In the genomic region with DNA sequence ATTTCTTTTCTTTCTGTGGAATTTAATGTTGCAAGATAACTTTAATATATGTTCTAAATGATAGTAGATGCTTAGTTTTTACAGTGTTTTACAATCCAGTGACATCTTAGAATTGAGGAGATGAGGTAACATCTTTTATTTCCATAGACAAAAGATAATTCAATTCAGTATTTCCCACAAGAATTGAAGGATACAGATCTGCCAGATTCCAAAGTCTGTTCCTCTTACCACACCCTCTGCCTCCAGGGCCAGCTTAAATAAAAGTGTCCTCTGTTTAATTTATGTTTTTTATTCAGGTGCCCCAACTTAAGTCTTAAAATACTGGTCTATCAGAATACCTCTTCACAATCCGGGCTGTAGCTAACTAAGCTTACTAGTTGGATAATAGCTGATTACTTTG, we compare ENCODE assay signal across 20 cellular contexts. TPM values are rescaled to one million over a fixed set of nuclear protein-coding genes. Genes with fewer than 3 reads are reported as not detected.
DNase-seq lines count a peak whose midpoint lies in the region; ATAC-seq, FAIRE-seq and TF ChIP-seq lines count a peak whose summit lies in the region.
"Had no signal": no experiment of that assay in that cellular context is flagged by ENCODE, and none has a peak within 500 bp of the region (broad histone marks: within the 10 kb centered on the region; RNA-seq: fewer than 3 reads in every experiment).

No MANE protein-coding gene starts in this region.

- FAIRE-seq in K562 (lab: Jason Lieb, UNC): no peak
- FAIRE-seq: kidney had no signal

- H3K4me1 ChIP-seq in K562 (replicated peaks in 1 of 2; ENCODE audit: control insufficient read depth in 2 of 2, insufficient read depth in 2 of 2, low read length in 2 of 2) (peaks cover 12 to 13% of the 10 kb centered on the region in 2 experiments), neutrophil (ENCODE audit: control insufficient read depth in 1 of 2, insufficient read depth in 1 of 2, low read depth in 1 of 2, low read length in 1 of 2) (peaks cover 77 to 83% of the 10 kb centered on the region in 2 experiments)

- H3K4me1 Mint-ChIP-seq in activated T-cell treated with anti-CD3 and anti-CD28 coated beads, Interleukin-2, amount 50 U/mL, for 72 hours (ENCODE audit: low read depth): peaks cover 87% of the 10 kb centered on the region
- H3K4me1 Mint-ChIP-seq in IgD-negative memory B cell: peaks cover 56 to 70% (median 64%) of the 10 kb centered on the region in 3 donors

- in situ Hi-C loops in K562 (cut with MboI): no loop called here

- peaks cover 0 to 6% of the 10 kb centered on the region in 2 donors for H3K36me3 Mint-ChIP-seq in activated T-cell treated with anti-CD3 and anti-CD28 coated beads, Interleukin-2, amount 50 U/mL, for 72 hours (ENCODE audit: insufficient read depth in 2 of 2)
- H3K36me3 Mint-ChIP-seq in IgD-negative memory B cell: peaks cover 3% of the 10 kb centered on the region

- no peaks in the 10 kb centered on the region for H3K9me3 Mint-ChIP-seq in activated T-cell treated with anti-CD3 and anti-CD28 coated beads, Interleukin-2, amount 50 U/mL, for 72 hours
- peaks cover 0 to 2% (median 0%) of the 10 kb centered on the region in 3 donors for H3K9me3 Mint-ChIP-seq in IgD-negative memory B cell

- peaks cover 98% of the 10 kb centered on the region for H3K79me2 ChIP-seq in K562 (ENCODE audit: control insufficient read depth, insufficient read depth, low read length)

- intact Hi-C loops in K562 (cut with micrococcal nuclease): no loop called here

- POLR2A ChIA-PET in K562 (lab: Yijun Ruan, JAX): interaction anchor here (0.6 to 1.2 kb wide), 2 partner anchors 26 to 123 kb away, joined by 3 to 4 read pairs; no protein-coding TSS in a partner anchor

- no peak overlapping the region for H3K9ac ChIP-seq in K562 (ENCODE audit: insufficient read depth in 1 of 2, low read depth in 2 of 2, low read length in 2 of 2)
- H3K9ac ChIP-seq: neural progenitor cell had no signal

- no peak overlapping the region for H3K27ac ChIP-seq in K562 (ENCODE audit: extremely low read depth, low read depth, low read length)
- H3K27ac ChIP-seq in neutrophil: peak overlapping the region; percentile 74
- H3K27ac ChIP-seq: neural progenitor cell, upper lobe of left lung had no signal

- H3K9me3 ChIP-seq in K562 (replicated peaks; ENCODE audit: control insufficient read depth, insufficient read depth, low read depth, low read length): no peaks in the 10 kb centered on the region
- no peaks in the 10 kb centered on the region for H3K9me3 ChIP-seq in neutrophil
- H3K9me3 ChIP-seq: upper lobe of left lung had no signal

- H3K4me3 ChIP-seq in K562: no peak overlapping the region
- no peak overlapping the region for H3K4me3 ChIP-seq in neutrophil (ENCODE audit: low read depth in 1 of 2, low read length in 1 of 2)
- H3K4me3 ChIP-seq: neural progenitor cell, upper lobe of left lung had no signal

- H3K27ac Mint-ChIP-seq in activated T-cell treated with anti-CD3 and anti-CD28 coated beads, Interleukin-2, amount 50 U/mL, for 72 hours: peak overlapping the region; percentile 77
- peak overlapping the region; percentile 9 to 18 (median 17) for H3K27ac Mint-ChIP-seq in IgD-negative memory B cell
- H3K27ac Mint-ChIP-seq: neural progenitor cell had no signal

- peak overlapping the region; percentile 48 to 70 for H3K4me3 Mint-ChIP-seq in activated T-cell treated with anti-CD3 and anti-CD28 coated beads, Interleukin-2, amount 50 U/mL, for 72 hours
- H3K4me3 Mint-ChIP-seq in IgD-negative memory B cell: peak overlapping the region in 2 of 4 donors; percentile 39 to 85
- H3K4me3 Mint-ChIP-seq: neural progenitor cell had no signal

- CTCF ChIA-PET in K562 (lab: Yijun Ruan, JAX; ENCODE audit: low intra/inter-chr PET ratio): no interaction called here

- no peak for TF ChIP-seq CTCF in K562 (IDR thresholded peaks at IDR 0.05 in 2 of 3, conservative IDR thresholded peaks at IDR 0.05 in 1 of 3; ENCODE audit: insufficient read depth in 2 of 3, low read depth in 1 of 3, low read length in 3 of 3)
- TF ChIP-seq CTCF in neutrophil (IDR thresholded peaks at IDR 0.05): no peak

- DNase-seq in activated T-cell treated with anti-CD3 and anti-CD28 coated beads, Interleukin-2, amount 50 U/mL, for 72 hours: no peak
- DNase-seq in activated T-cell treated with anti-CD3 and anti-CD28 coated beads, Interleukin-2, amount 50 U/mL, for 1 hour: no peak
- DNase-seq in K562 (ENCODE audit: extremely low read depth in 1 of 4, low spot score in 3 of 4) (no peak), NK-92 (lab: John Stamatoyannopoulos, UW; ENCODE audit: unreplicated experiment) (no peak), AG08396 (ENCODE audit: low spot score) (no peak)
- DNase-seq in stimulated activated CD4-positive, alpha-beta T cell treated with anti-CD3 and anti-CD28 coated beads, Interleukin-12 subunit alpha, Interleukin-12 subunit beta, amount 100 ng/mL, for 4 hours: no peak
- DNase-seq: activated naive CD4-positive, alpha-beta T cell; H7; hippocampal formation; kidney; mesendoderm; NCI-H1930; NCI-H446; stimulated activated naive CD4-positive, alpha-beta T cell; upper lobe of left lung had no signal

- BruUV-seq in K562 (replicated peaks; lab: Mats Ljungman, UMichigan): no TSS peak

- no peak overlapping the region for H2AFZ ChIP-seq in K562 (ENCODE audit: low read depth, low read length)
- H2AFZ ChIP-seq: neural progenitor cell had no signal

- TF ChIP-seq EP300 in K562 (IDR thresholded peaks at IDR 0.05; ENCODE audit: low read length): no peak

- no peaks in the 10 kb centered on the region for H3K27me3 Mint-ChIP-seq in activated T-cell treated with anti-CD3 and anti-CD28 coated beads, Interleukin-2, amount 50 U/mL, for 72 hours (ENCODE audit: low read depth)
- H3K27me3 Mint-ChIP-seq in IgD-negative memory B cell: no peaks in the 10 kb centered on the region

- no peak overlapping the region for H3K4me2 ChIP-seq in K562 (ENCODE audit: insufficient read depth, low read length)
- H3K4me2 ChIP-seq: neural progenitor cell had no signal

- 65% methylated on average over 1 of the region's 1 CpG for WGBS in K562 (ENCODE audit: insufficient coverage, low coverage, missing lambda C conversion rate)

- TF ChIP-seq POLR2A in K562 (conservative IDR thresholded peaks at IDR 0.05): no peak

- no peak for ATAC-seq in activated T-cell treated with anti-CD3 and anti-CD28 coated beads, Interleukin-2, amount 50 U/mL, for 72 hours (replicated peaks in 1 of 2)
- no peak for ATAC-seq in K562
- ATAC-seq: activated CD4-positive, CD25-positive, alpha-beta regulatory T cell treated with anti-CD3 and anti-CD28 coated beads, Interleukin-2, amount 50 U/mL, for 24 hours; Right ventricle myocardium inferior had no signal

- H4K20me1 ChIP-seq in K562 (replicated peaks; ENCODE audit: control insufficient read depth, insufficient read depth, low read length): peaks cover 59% of the 10 kb centered on the region

- no peak for TF ChIP-seq RAD21 in K562 (CRISPR knock-in tag; conservative IDR thresholded peaks at IDR 0.05 in 1 of 2, IDR thresholded peaks at IDR 0.05 in 1 of 2)

- H3K27me3 ChIP-seq in K562 (ENCODE audit: control insufficient read depth in 2 of 2, insufficient read depth in 2 of 2, low read length in 2 of 2): no peaks in the 10 kb centered on the region
- no peaks in the 10 kb centered on the region for H3K27me3 ChIP-seq in neutrophil
- H3K27me3 ChIP-seq: neural progenitor cell, upper lobe of left lung had no signal

- no peaks in the 10 kb centered on the region for H3K9me1 ChIP-seq in K562 (ENCODE audit: control insufficient read depth, insufficient read depth, low read length)

- H3K36me3 ChIP-seq in K562 (ENCODE audit: control insufficient read depth, insufficient read depth, low read length): peaks cover 21% of the 10 kb centered on the region
- no peaks in the 10 kb centered on the region for H3K36me3 ChIP-seq in neutrophil
- H3K36me3 ChIP-seq: neural progenitor cell had no signal

TF ChIP-seq in K562, 482 proteins besides CTCF, POLR2A, EP300 and RAD21:
- TF ChIP-seq ZKSCAN1 (IDR thresholded peaks at IDR 0.05; ENCODE audit: low read depth, low read length): no peak
- TF ChIP-seq FIP1L1 (IDR thresholded peaks at IDR 0.05; ENCODE audit: low read depth, low read length, poor library complexity, severe bottlenecking): no peak
- no peak for TF ChIP-seq RHOXF2B (CRISPR knock-in tag; conservative IDR thresholded peaks at IDR 0.05)
- TF ChIP-seq SRSF9 (IDR thresholded peaks at IDR 0.05; ENCODE audit: borderline replicate concordance, low read depth, low read length): no peak
- TF ChIP-seq, protein P1, sequence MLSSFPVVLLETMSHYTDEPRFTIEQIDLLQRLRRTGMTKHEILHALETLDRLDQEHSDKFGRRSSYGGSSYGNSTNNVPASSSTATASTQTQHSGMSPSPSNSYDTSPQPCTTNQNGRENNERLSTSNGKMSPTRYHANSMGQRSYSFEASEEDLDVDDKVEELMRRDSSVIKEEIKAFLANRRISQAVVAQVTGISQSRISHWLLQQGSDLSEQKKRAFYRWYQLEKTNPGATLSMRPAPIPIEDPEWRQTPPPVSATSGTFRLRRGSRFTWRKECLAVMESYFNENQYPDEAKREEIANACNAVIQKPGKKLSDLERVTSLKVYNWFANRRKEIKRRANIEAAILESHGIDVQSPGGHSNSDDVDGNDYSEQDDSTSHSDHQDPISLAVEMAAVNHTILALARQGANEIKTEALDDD (IDR thresholded peaks at IDR 0.05): 0 out of 2 replicates have a peak, but pooled peaks have one; percentile 20
TF ChIP-seq in K562: peak in this region for 1.

RNA-seq across cellular contexts. Expression of a gene that starts 6.5 kb away (rescaled TPM):
- total RNA-seq in activated T-cell treated with anti-CD3 and anti-CD28 coated beads, Interleukin-2, amount 50 U/mL, for 72 hours: 100 to 1,000 TPM; 100 to 119 TPM
- polyA plus RNA-seq in IgD-negative memory B cell (52.8 TPM), K562 (2011; rRNA removed) (87.8 and 125 TPM in 2 replicates), K562 (2014; fragmentation: Illumina TruSeq; extraction: Trizol) (80.5 and 100 TPM in 2 replicates), K562 (2014; fragmentation: Nextera tagmentation; extraction: Ambion mirVana) (10 to 100 TPM; 22.4 to 32.8 TPM), K562 (2014; rRNA removed) (76.8 and 85.9 TPM in 2 replicates)
- total RNA-seq in K562 (2011; cell fraction: chromatin; rRNA removed; ENCODE audit: low replicate concordance): 117 and 214 TPM in 2 replicates
- total RNA-seq in K562 (2011; cell fraction: nucleolus; rRNA removed): 88.2 and 95.5 TPM in 2 replicates
- total RNA-seq in K562 (2011; cell fraction: nucleoplasm; rRNA removed): 186 and 203 TPM in 2 replicates
- total RNA-seq in K562 (2014; rRNA removed) (88.0 and 111 TPM in 2 replicates), K562 (2014; rRNA removed; fragmentation: Illumina TruSeq; extraction: Trizol) (144 TPM in 2 replicates), K562 (2015; rRNA removed; fragmentation: Illumina TruSeq; extraction: Trizol) (142 and 147 TPM in 2 replicates), K562 (2021) (111 and 114 TPM in 2 replicates)
- 43.1 and 55.5 TPM in 2 replicates for polyA plus RNA-seq in K562 (2011; cell fraction: cytosol; rRNA removed)
- polyA plus RNA-seq in K562 (2011; cell fraction: nucleus; rRNA removed): 33.7 and 45.5 TPM in 2 replicates
- polyA plus RNA-seq in K562 (2012): 71.2 and 87.2 TPM in 2 replicates
- polyA minus RNA-seq in K562 (2011; rRNA and poly(A)+ RNA removed): 169 and 173 TPM in 2 replicates
- 50.8 and 65.5 TPM in 2 replicates for polyA minus RNA-seq in K562 (2011; cell fraction: cytosol; rRNA and poly(A)+ RNA removed)
- 47.0 and 80.1 TPM in 2 replicates for polyA minus RNA-seq in K562 (2011; cell fraction: nucleus; rRNA and poly(A)+ RNA removed)
